Comparison of ENCODE assay signal across 1 cellular context in the genomic region with DNA sequence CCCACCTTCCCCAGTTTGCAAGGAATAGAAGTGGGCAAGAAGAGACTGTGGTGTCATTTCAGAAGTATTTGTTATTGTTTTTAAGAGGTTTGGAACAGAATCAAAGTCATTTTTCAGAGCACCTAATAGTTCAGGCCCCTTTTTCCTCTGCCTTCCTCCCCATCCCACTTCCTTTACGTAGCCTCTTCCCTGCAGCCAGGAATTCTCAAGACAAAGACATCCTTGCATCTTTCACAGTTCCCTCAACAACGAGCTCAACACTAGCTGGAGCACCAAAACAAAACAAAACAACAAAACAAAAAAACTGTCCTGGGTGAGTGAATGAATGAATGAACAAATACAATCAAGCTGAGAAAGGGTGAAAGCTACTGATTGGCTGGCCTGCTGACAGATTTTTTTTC.
A peak's percentile ranks its signal among the peaks of the same experiment; 100 is the strongest.
TF ChIP-seq lines count a peak whose summit lies in the region.

No MANE protein-coding gene starts in this region.

TF ChIP-seq in K562, 482 proteins besides CTCF, POLR2A, EP300 and RAD21:
- TF ChIP-seq CBFA2T2 (conservative IDR thresholded peaks at IDR 0.05): no peak
- TF ChIP-seq ZNF24 (IDR thresholded peaks at IDR 0.05): 0 out of 2 replicates have a peak, but pooled peaks have one; percentile 46
TF ChIP-seq in K562: peak in this region for 1.
